In the genomic region with DNA sequence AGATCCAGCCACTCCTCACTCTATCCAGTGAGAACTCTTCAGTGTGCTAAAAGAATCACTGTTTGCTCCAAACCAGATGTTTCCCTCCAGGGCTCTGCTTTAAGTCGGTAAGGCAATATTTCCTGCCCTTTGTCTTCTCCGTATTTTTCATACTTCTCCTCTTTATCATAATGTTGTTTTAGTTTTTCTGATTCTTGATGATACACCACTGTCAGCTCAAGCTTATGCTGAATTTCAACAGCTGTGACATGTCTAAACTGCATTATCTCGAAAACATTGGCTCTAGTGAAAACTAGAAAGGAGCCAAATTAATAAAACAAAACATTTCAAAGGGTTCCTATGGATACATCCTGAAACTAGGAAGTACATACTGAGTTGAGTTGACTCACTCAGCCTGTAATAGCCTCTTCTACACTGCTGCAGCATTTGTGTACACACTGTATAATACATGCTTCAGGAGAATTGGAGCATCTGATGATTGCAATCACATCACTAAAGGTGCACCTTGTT, we compare ENCODE assay signal across 12 cellular contexts. TPM values are rescaled to one million over a fixed set of nuclear protein-coding genes. Genes with fewer than 3 reads are reported as not detected.
DNase-seq lines count a peak whose midpoint lies in the region; ATAC-seq and TF ChIP-seq lines count a peak whose summit lies in the region.
"Had no signal": no experiment of that assay in that cellular context is flagged by ENCODE, and none has a peak within 500 bp of the region (broad histone marks: within the 10 kb centered on the region; RNA-seq: fewer than 3 reads in every experiment).

No MANE protein-coding gene starts in this region.

- H3K4me3 ChIP-seq in right atrium auricular region (no peak overlapping the region), WERI-Rb-1 (ENCODE audit: low read depth, low read length) (no peak overlapping the region)

- intact Hi-C loops in left cardiac atrium (cut with DNase I) = no loop called here

- H3K27me3 Mint-ChIP-seq in stimulated activated naive B cell treated with anti-CD40 and anti-IgM and Interleukin-4, amounts not matched to agents 10 μg/mL and 1 μg/mL and 100 μg/mL, for 72 hours = peaks cover 0 to 4% of the 10 kb centered on the region in 2 donors

- peak; percentile 34 to 95 for ATAC-seq in left cardiac atrium
- ATAC-seq in stimulated activated naive B cell treated with anti-CD40 and anti-IgM and Interleukin-4, amounts not matched to agents 10 μg/mL and 1 μg/mL and 100 μg/mL, for 72 hours (replicated peaks) = no peak

- TF ChIP-seq CTCF in right atrium auricular region (IDR thresholded peaks at IDR 0.05) = no peak
- TF ChIP-seq CTCF in WERI-Rb-1 (IDR thresholded peaks at IDR 0.05; ENCODE audit: low read depth, low read length) = no peak

- H3K27me3 ChIP-seq in right atrium auricular region = no peaks in the 10 kb centered on the region
- H3K27me3 ChIP-seq in WERI-Rb-1 (ENCODE audit: insufficient read depth, low read depth, severe bottlenecking) = no peaks in the 10 kb centered on the region

- peaks cover 4 to 6% of the 10 kb centered on the region in 2 donors for H3K9me3 Mint-ChIP-seq in stimulated activated naive B cell treated with anti-CD40 and anti-IgM and Interleukin-4, amounts not matched to agents 10 μg/mL and 1 μg/mL and 100 μg/mL, for 72 hours

- H3K27ac Mint-ChIP-seq in stimulated activated naive B cell treated with anti-CD40 and anti-IgM and Interleukin-4, amounts not matched to agents 10 μg/mL and 1 μg/mL and 100 μg/mL, for 72 hours = no peak overlapping the region

- no peaks in the 10 kb centered on the region for H3K4me1 ChIP-seq in right atrium auricular region

- peaks cover 0 to 4% of the 10 kb centered on the region in 2 donors for H3K36me3 Mint-ChIP-seq in stimulated activated naive B cell treated with anti-CD40 and anti-IgM and Interleukin-4, amounts not matched to agents 10 μg/mL and 1 μg/mL and 100 μg/mL, for 72 hours

- H3K36me3 ChIP-seq in right atrium auricular region (no peaks in the 10 kb centered on the region), WERI-Rb-1 (no peaks in the 10 kb centered on the region)

- H3K27ac ChIP-seq in right atrium auricular region (no peak overlapping the region), WERI-Rb-1 (no peak overlapping the region)

- H3K4me3 Mint-ChIP-seq in stimulated activated naive B cell treated with anti-CD40 and anti-IgM and Interleukin-4, amounts not matched to agents 10 μg/mL and 1 μg/mL and 100 μg/mL, for 72 hours = no peak overlapping the region

- no peaks in the 10 kb centered on the region for H3K4me1 Mint-ChIP-seq in stimulated activated naive B cell treated with anti-CD40 and anti-IgM and Interleukin-4, amounts not matched to agents 10 μg/mL and 1 μg/mL and 100 μg/mL, for 72 hours

- DNase-seq in left cardiac atrium = no peak
- DNase-seq in right atrium auricular region (ENCODE audit: low spot score) = no peak
- DNase-seq in RPMI7951 (ENCODE audit: low read depth) = peak; percentile 43
- peak; percentile 68 for DNase-seq in fibroblast of the conjunctiva (ENCODE audit: low read depth)
- DNase-seq in WERI-Rb-1 = no peak
- no peak for DNase-seq in A172 (ENCODE audit: low spot score)
- DNase-seq in NCI-H524 treated with DMSO at 0.1 percent for 48 hours (lab: John Stamatoyannopoulos, UW) = no peak
- no peak for DNase-seq in stimulated activated naive B cell treated with anti-CD40 and anti-IgM and Interleukin-4, amounts not matched to agents 10 μg/mL and 1 μg/mL and 100 μg/mL, for 72 hours
- DNase-seq: activated gamma-delta T cell treated with Interleukin-2 at 50 U/mL for 16 hours; C1 segment of cervical spinal cord; stimulated activated CD4-positive, alpha-beta T cell treated with anti-CD3 and anti-CD28 coated beads, Interleukin-15, amount 100 ng/mL, for 24 hours; SW 1271 had no signal

- H3K9me3 ChIP-seq in right atrium auricular region (no peaks in the 10 kb centered on the region), WERI-Rb-1 (ENCODE audit: severe bottlenecking) (no peaks in the 10 kb centered on the region)

RNA-seq across cellular contexts. Expression of gene GPR180, which starts 39.8 kb away (rescaled TPM):
- total RNA-seq in left cardiac atrium (1 to 10 TPM; 4.9 TPM), right atrium auricular region (1 to 10 TPM; 3.8 to 5.0 TPM)
- 11.1 and 13.5 TPM in 2 replicates for total RNA-seq in RPMI7951 (2014; rRNA removed; shearing (Covaris generic))
- total RNA-seq in A172 (2014; rRNA removed; shearing (Covaris generic)) = 14.8 and 16.3 TPM in 2 replicates

RNA-seq across cellular contexts. Expression of gene TGDS, which starts 45.5 kb away (rescaled TPM):
- total RNA-seq in left cardiac atrium (1 to 10 TPM; 4.8 to 6.0 TPM), right atrium auricular region (1 to 10 TPM; 6.1 to 6.5 TPM)
- total RNA-seq in RPMI7951 (2014; rRNA removed; shearing (Covaris generic)) = 15.3 and 17.1 TPM in 2 replicates
- 15.1 and 23.8 TPM in 2 replicates for total RNA-seq in A172 (2014; rRNA removed; shearing (Covaris generic))

Comparison
In these comparisons a context has a peak if more than half of its experiments do, and no peak if none do; other contexts are left out.
1. ATAC-seq: peak in left cardiac atrium (2 of 2); none in stimulated activated naive B cell treated with anti-CD40 and anti-IgM and Interleukin-4, amounts not matched to agents 10 μg/mL and 1 μg/mL and 100 μg/mL, for 72 hours (0 of 2).
2. DNase-seq: peak in RPMI7951 (single experiment) and fibroblast of the conjunctiva (single experiment); none in left cardiac atrium (single experiment), right atrium auricular region (single experiment), WERI-Rb-1 (single experiment), A172 (single experiment), NCI-H524 treated with DMSO at 0.1 percent for 48 hours (single experiment) and stimulated activated naive B cell treated with anti-CD40 and anti-IgM and Interleukin-4, amounts not matched to agents 10 μg/mL and 1 μg/mL and 100 μg/mL, for 72 hours (single experiment).